13 cellular contexts compared by ENCODE assay signal in genomic region chr1:25023826-25024225, GRCh38.
A peak's percentile ranks its signal among the peaks of the same experiment; 100 is the strongest.
DNase-seq lines count a peak whose midpoint lies in the region; ATAC-seq and TF ChIP-seq lines count a peak whose summit lies in the region.
"Had no signal": no experiment of that assay in that cellular context is flagged by ENCODE, and none has a peak within 500 bp of the region (broad histone marks: within the 10 kb centered on the region; RNA-seq: fewer than 3 reads in every experiment).

No MANE protein-coding gene starts in this region.

- no peaks in the 10 kb centered on the region for H3K9me2 ChIP-seq in Loucy (replicated peaks; ENCODE audit: low read depth, low read length)

- no peaks in the 10 kb centered on the region for H3K36me3 Mint-ChIP-seq in activated CD4-positive, alpha-beta T cell treated with anti-CD3 and anti-CD28 coated beads for 36 hours (ENCODE audit: low read depth)
- peaks cover 8% of the 10 kb centered on the region for H3K36me3 Mint-ChIP-seq in central memory CD8-positive, alpha-beta T cell (ENCODE audit: insufficient read depth)
- H3K36me3 Mint-ChIP-seq in progenitor cell of endocrine pancreas (ENCODE audit: insufficient read depth), result no peaks in the 10 kb centered on the region

- peaks cover 17% of the 10 kb centered on the region; the same call in 1 of the 2 replicates for H3F3A ChIP-seq in Loucy (ENCODE audit: low read depth)

- DNase-seq in activated CD4-positive, alpha-beta T cell treated with anti-CD3 and anti-CD28 coated beads for 36 hours, result peak; percentile 65
- no peak for DNase-seq in activated CD4-positive, alpha-beta T cell treated with anti-CD3 and anti-CD28 coated beads, Interleukin-2, amount 50 U/mL, for 4 hours
- DNase-seq in central memory CD8-positive, alpha-beta T cell (ENCODE audit: low spot score in 2 of 2), result no peak
- DNase-seq in progenitor cell of endocrine pancreas (ENCODE audit: low spot score, unreplicated experiment) (no peak), middle frontal gyrus (ENCODE audit: extremely low spot score, low spot score) (no peak), RKO (ENCODE audit: low spot score) (no peak)
- DNase-seq: glutamatergic neuron, HCEC 1CT, NCI-H446, upper lobe of left lung had no signal

- H3K4me2 ChIP-seq in Loucy (ENCODE audit: low read depth, low read length, poor library complexity, severe bottlenecking), result peak overlapping the region; percentile 95
- H3K4me2 ChIP-seq: smooth muscle cell had no signal

- H3K9ac ChIP-seq in Loucy (ENCODE audit: low read depth, low read length, poor library complexity, severe bottlenecking), result peak overlapping the region; percentile 77

- peak overlapping the region; percentile 68 for H3K4me3 ChIP-seq in Loucy (ENCODE audit: low read length, poor library complexity, severe bottlenecking)
- H3K4me3 ChIP-seq: smooth muscle cell, upper lobe of left lung had no signal

- no peaks in the 10 kb centered on the region for H3K9me3 ChIP-seq in Loucy (ENCODE audit: insufficient read depth, low read depth, low read length)
- H3K9me3 ChIP-seq: upper lobe of left lung had no signal

- peak overlapping the region; percentile 99 for H3K27ac Mint-ChIP-seq in activated CD4-positive, alpha-beta T cell treated with anti-CD3 and anti-CD28 coated beads for 36 hours
- peak overlapping the region; percentile 92 for H3K27ac Mint-ChIP-seq in central memory CD8-positive, alpha-beta T cell (ENCODE audit: low read depth)
- peak overlapping the region; percentile 64 for H3K27ac Mint-ChIP-seq in progenitor cell of endocrine pancreas

- peaks cover 92% of the 10 kb centered on the region for H3K4me1 Mint-ChIP-seq in activated CD4-positive, alpha-beta T cell treated with anti-CD3 and anti-CD28 coated beads for 36 hours
- H3K4me1 Mint-ChIP-seq in central memory CD8-positive, alpha-beta T cell, result peaks cover 76% of the 10 kb centered on the region
- no peaks in the 10 kb centered on the region for H3K4me1 Mint-ChIP-seq in progenitor cell of endocrine pancreas (ENCODE audit: low read depth)

- CTCF ChIA-PET in activated CD4-positive, alpha-beta T cell treated with anti-CD3 and anti-CD28 coated beads for 36 hours (lab: Charles Lee), result interaction anchor here (0.7 to 2.9 kb wide), 5 partner anchors 13 to 91 kb away, joined by 3 to 20 read pairs (median 4); no protein-coding TSS in a partner anchor

- no peaks in the 10 kb centered on the region for H3K36me3 ChIP-seq in Loucy (ENCODE audit: insufficient read depth, low read length)
- H3K36me3 ChIP-seq: upper lobe of left lung had no signal

- H3K79me2 ChIP-seq in Loucy (ENCODE audit: insufficient read depth, low read length), result no peaks in the 10 kb centered on the region; the same call in 1 of the 2 replicates

- H3K9me3 Mint-ChIP-seq in activated CD4-positive, alpha-beta T cell treated with anti-CD3 and anti-CD28 coated beads for 36 hours (ENCODE audit: low read depth), result no peaks in the 10 kb centered on the region
- no peaks in the 10 kb centered on the region for H3K9me3 Mint-ChIP-seq in central memory CD8-positive, alpha-beta T cell
- no peaks in the 10 kb centered on the region for H3K9me3 Mint-ChIP-seq in progenitor cell of endocrine pancreas (ENCODE audit: low read depth)

- no peak for ATAC-seq in activated CD4-positive, alpha-beta T cell treated with anti-CD3 and anti-CD28 coated beads for 36 hours
- ATAC-seq in central memory CD8-positive, alpha-beta T cell (replicated peaks; ENCODE audit: extremely low read depth, poor library complexity, severe bottlenecking), result no peak
- ATAC-seq in HG02571 (IDR thresholded peaks at IDR 0.05; ENCODE audit: unreplicated experiment), result no peak

- POLR2A ChIA-PET in activated CD4-positive, alpha-beta T cell treated with anti-CD3 and anti-CD28 coated beads for 36 hours (lab: Charles Lee), result interaction anchor here (0.5 to 1.1 kb wide), 3 partner anchors 11 to 95 kb away, joined by 3 read pairs; no protein-coding TSS in a partner anchor

- TF ChIP-seq CTCF in Loucy (conservative IDR thresholded peaks at IDR 0.05; ENCODE audit: low read length) (no peak), progenitor cell of endocrine pancreas (IDR thresholded peaks at IDR 0.05; ENCODE audit: unreplicated experiment) (no peak)

- peak overlapping the region; percentile 77 for H3K4me3 Mint-ChIP-seq in activated CD4-positive, alpha-beta T cell treated with anti-CD3 and anti-CD28 coated beads for 36 hours
- peak overlapping the region; percentile 71 for H3K4me3 Mint-ChIP-seq in central memory CD8-positive, alpha-beta T cell
- no peak overlapping the region for H3K4me3 Mint-ChIP-seq in progenitor cell of endocrine pancreas (ENCODE audit: low read depth)

- H3K27me3 ChIP-seq in Loucy (ENCODE audit: insufficient read depth, low read length, poor library complexity, severe bottlenecking), result no peaks in the 10 kb centered on the region
- H3K27me3 ChIP-seq: upper lobe of left lung had no signal

- intact Hi-C loops in activated CD4-positive, alpha-beta T cell treated with anti-CD3 and anti-CD28 coated beads for 36 hours (cut with DNase I, micrococcal nuclease), result loop anchor here (1.0 to 10.0 kb wide), 4 partner anchors 13 to 539 kb away; no protein-coding TSS in a partner anchor

- H4K20me1 ChIP-seq in Loucy (ENCODE audit: insufficient read depth, low read length, poor library complexity, severe bottlenecking), result no peaks in the 10 kb centered on the region

- no peak overlapping the region for H2AFZ ChIP-seq in Loucy (ENCODE audit: low read length)

- H3K27me3 Mint-ChIP-seq in activated CD4-positive, alpha-beta T cell treated with anti-CD3 and anti-CD28 coated beads for 36 hours, result no peaks in the 10 kb centered on the region
- H3K27me3 Mint-ChIP-seq in central memory CD8-positive, alpha-beta T cell, result no peaks in the 10 kb centered on the region
- peaks cover 5% of the 10 kb centered on the region for H3K27me3 Mint-ChIP-seq in progenitor cell of endocrine pancreas

- H3K4me1 ChIP-seq in Loucy (ENCODE audit: insufficient read depth, low read length, poor library complexity, severe bottlenecking), result peaks cover 84% of the 10 kb centered on the region
